Comparison of ENCODE assay signal across 7 cellular contexts in the genomic region with DNA sequence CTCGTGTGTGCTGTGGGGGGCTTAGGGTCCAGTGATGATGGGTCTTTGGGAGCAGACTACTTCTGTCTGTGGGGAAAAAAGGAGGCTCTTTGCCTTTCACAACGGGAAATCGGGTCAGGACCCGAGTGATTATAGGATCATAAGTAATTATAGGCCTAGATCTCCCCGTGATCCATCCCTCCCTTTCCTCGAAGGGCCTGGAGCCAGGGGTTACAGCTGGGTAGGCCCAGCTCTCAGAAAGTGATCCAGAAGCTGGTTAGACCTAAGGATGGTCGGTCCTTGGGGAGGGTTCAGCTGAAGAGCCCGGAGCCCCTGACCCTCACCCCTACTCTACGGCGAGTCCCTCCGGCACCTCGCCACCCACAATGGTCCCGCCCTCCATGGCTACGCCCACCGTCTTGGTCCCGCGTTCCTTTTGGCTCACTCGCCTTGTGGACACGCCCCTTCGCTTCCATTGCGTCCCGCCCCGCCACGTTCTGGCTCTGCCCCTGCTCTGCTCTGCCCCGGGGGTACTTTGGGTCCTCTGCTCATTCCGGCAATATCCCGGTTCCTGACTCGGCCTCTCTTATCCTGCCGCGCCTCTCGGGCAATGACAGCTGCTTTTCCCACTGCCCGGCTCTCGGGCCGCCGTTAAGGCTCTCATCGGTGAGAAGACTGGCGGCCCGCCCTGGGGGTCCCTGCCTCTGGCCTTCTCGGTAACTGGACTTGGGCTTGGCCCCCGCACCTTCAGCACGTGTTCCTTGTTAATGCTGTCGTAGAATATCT. TPM values are rescaled to one million over a fixed set of nuclear protein-coding genes. Genes with fewer than 3 reads are reported as not detected.
DNase-seq lines count a peak whose midpoint lies in the region; ATAC-seq and TF ChIP-seq lines count a peak whose summit lies in the region.

No MANE protein-coding gene starts in this region.

- TF ChIP-seq CTCF in GM13977 (IDR thresholded peaks at IDR 0.05; ENCODE audit: extremely low read depth, insufficient read depth, missing control alignments) (no peak), epithelial cell of esophagus (IDR thresholded peaks at IDR 0.05; ENCODE audit: insufficient read depth, low read depth, low read length, missing control alignments) (no peak)

- in situ Hi-C loops in GM13977 (cut with MboI; ENCODE audit: low pct_unique_long_range_greater_than_20kb, low sequenced_read_pairs, unreplicated experiment) = no loop called here

- DNase-seq in GM13977 (ENCODE audit: low spot score) = peak; percentile 75
- peak; percentile 82 to 96 for DNase-seq in NCI-H526 (lab: John Stamatoyannopoulos, UW)
- DNase-seq in activated CD8-positive, alpha-beta memory T cell treated with anti-CD3 and anti-CD28 coated beads, Interleukin-2, amount 50 U/mL, for 48 hours = peak; percentile 88
- peak; percentile 71 for DNase-seq in epithelial cell of esophagus (ENCODE audit: low read depth)
- DNase-seq in mucosa of gallbladder (ENCODE audit: low spot score) = peak; percentile 79
- DNase-seq in stimulated activated CD8-positive, alpha-beta memory T cell treated with anti-CD3 and anti-CD28 coated beads, Interleukin-2, amount 100 ng/mL, for 48 hours (ENCODE audit: low read depth in 2 of 2) = peak; percentile 66 to 82

- peak overlapping the region; percentile 30 for H3K4me3 ChIP-seq in epithelial cell of esophagus (ENCODE audit: low read length)

- ATAC-seq in HG02798 (IDR thresholded peaks at IDR 0.05; ENCODE audit: poor library complexity, unreplicated experiment) = peak; percentile 91

RNA-seq across cellular contexts. Expression of a gene that starts 5.0 kb away (rescaled TPM):
- total RNA-seq in mucosa of gallbladder = 4.9 TPM

RNA-seq across cellular contexts. Expression of a gene that starts 22.4 kb away (rescaled TPM):
- total RNA-seq in mucosa of gallbladder = 20.1 TPM

Comparison
In these comparisons a context has a peak if more than half of its experiments do, and no peak if none do; other contexts are left out.
1. Peak in every context shown above with its lines: DNase-seq, ATAC-seq and H3K4me3 ChIP-seq.